ENCODE assay signal across 1 cellular context in the genomic region with DNA sequence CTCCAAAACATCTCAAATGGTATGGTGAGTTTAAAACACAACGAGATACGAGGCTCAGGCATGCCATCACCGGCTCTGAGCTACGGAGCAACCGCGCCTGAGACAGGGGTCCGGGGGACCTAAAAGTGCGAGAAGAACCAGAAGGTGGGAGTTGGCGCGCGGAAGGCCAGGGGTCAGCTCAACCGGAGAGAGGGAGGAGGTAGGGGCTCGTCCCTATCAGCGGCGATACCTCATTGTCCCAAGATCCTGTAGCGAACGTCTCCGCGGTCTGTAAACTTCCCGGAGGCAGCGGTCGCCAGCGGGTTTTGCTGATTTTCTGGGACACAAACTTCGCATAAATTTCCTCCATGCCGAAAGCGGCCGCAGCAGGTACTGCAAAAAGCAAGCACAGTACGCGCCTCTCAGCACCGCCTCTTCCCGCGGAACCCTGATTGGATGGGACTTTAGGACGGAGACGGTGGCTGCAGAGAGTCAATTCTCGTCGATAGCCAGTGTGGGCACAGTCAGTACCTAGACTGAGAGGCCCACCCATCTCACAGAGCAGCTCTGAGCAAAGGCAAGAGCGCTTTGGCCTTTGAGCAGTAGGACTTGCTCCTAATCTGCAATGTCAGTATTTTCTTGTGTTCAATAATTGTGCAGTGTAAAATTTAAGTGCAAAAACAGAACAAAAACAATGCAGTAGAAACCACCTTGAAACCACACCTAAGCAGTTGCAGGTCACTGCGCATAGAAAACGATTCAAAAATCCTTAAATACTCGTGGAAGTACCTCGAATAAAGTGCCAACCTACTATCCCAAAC.
A peak's percentile ranks its signal among the peaks of the same experiment; 100 is the strongest.
TF ChIP-seq lines count a peak whose summit lies in the region.

A gene with protein sequence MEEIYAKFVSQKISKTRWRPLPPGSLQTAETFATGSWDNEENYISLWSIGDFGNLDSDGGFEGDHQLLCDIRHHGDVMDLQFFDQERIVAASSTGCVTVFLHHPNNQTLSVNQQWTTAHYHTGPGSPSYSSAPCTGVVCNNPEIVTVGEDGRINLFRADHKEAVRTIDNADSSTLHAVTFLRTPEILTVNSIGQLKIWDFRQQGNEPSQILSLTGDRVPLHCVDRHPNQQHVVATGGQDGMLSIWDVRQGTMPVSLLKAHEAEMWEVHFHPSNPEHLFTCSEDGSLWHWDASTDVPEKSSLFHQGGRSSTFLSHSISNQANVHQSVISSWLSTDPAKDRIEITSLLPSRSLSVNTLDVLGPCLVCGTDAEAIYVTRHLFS (minus strand): TSS at position 383 of the 800 bp plus-strand sequence. CDS start 34 bp downstream, at position 349.

TF ChIP-seq in WTC11, 78 proteins besides CTCF, POLR2A, EP300 and RAD21 (continued from another document):
- 0 out of 2 replicates have a peak, but pooled peaks have one; percentile 33 for TF ChIP-seq TEAD1 (CRISPR knock-in tag; IDR thresholded peaks at IDR 0.05)
